8 cellular contexts compared by ENCODE assay signal in the genomic region with DNA sequence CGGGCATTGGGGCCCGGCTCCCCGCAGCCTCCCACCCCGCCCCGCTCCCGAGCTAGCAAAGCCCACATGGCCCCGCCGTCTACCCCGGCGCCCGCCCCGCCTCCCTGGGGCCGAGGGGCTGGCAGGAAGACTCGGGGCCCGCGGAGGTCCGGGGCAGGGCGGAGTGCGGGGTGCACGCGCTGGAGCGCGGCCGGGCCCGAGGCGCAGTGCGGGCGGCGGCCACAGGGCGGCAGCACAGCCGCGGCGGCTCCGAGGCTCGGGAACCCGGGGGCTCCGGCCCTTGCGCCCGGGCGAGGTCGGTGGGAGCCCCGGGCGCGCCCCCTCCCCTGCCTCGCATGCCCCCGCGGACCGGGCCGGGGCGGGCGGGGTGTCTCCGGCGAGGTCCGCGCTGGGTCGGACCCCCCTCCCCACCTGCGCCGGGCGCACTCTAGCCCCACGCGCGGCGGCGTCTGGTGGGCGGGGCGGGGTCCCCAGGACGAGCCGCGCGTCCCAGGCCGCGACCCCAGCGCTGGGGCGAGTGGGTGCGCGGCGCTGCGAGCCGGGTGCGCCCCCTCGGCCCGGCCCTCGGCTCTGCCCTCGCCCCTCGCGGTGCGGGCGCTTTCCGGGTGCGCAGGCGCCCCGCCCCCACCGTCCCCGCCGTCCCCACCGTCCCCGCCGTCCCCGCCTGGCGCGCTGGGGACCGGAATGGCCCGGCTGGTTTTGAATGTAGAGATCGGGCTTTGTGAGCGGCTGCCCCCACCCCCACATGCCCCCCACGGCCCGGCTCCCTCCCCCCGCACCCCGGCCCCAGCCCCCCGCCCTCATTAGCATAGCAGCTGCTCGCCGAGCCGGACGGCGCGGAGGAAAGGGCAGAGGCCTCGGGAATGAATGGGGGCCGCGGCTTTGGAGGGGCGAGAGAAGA. TPM values are rescaled to one million over a fixed set of nuclear protein-coding genes. Genes with fewer than 3 reads are reported as not detected.
DNase-seq lines count a peak whose midpoint lies in the region; ATAC-seq, FAIRE-seq and TF ChIP-seq lines count a peak whose summit lies in the region.

No MANE protein-coding gene starts in this region.

- peaks cover 63% of the 10 kb centered on the region for H3K27me3 ChIP-seq in neural progenitor cell

- POLR2A ChIA-PET in activated CD8-positive, alpha-beta T cell treated with anti-CD3 and anti-CD28 coated beads for 36 hours (lab: Charles Lee) = no interaction called here

- H3K4me2 ChIP-seq in neural progenitor cell = peak overlapping the region; percentile 72

- TF ChIP-seq CTCF in GM12865 (IDR thresholded peaks at IDR 0.05; ENCODE audit: insufficient read depth, low read depth, low read length, missing control alignments) (peak; percentile 72), epithelial cell of proximal tubule (conservative IDR thresholded peaks at IDR 0.05; ENCODE audit: low read depth, low read length) (peak; percentile 30), neural progenitor cell (IDR thresholded peaks at IDR 0.05) (peak; percentile 56)
- peak; percentile 46 for TF ChIP-seq CTCF in activated CD8-positive, alpha-beta T cell treated with anti-CD3 and anti-CD28 coated beads for 36 hours (IDR thresholded peaks at IDR 0.05)

- no peaks in the 10 kb centered on the region for H3K36me3 Mint-ChIP-seq in activated CD8-positive, alpha-beta T cell treated with anti-CD3 and anti-CD28 coated beads for 36 hours (ENCODE audit: low read depth)
- H3K36me3 Mint-ChIP-seq in neural progenitor cell = peaks cover 2% of the 10 kb centered on the region

- H3K27me3 Mint-ChIP-seq in activated CD8-positive, alpha-beta T cell treated with anti-CD3 and anti-CD28 coated beads for 36 hours = peaks cover 38% of the 10 kb centered on the region
- H3K27me3 Mint-ChIP-seq in neural progenitor cell (ENCODE audit: insufficient read depth, low read depth) = peaks cover 11% of the 10 kb centered on the region

- peaks cover 63% of the 10 kb centered on the region for H3F3A ChIP-seq in neural progenitor cell (ENCODE audit: low read depth)

- H3K4me3 ChIP-seq in GM12865 (ENCODE audit: low read depth, low read length) (no peak overlapping the region), epithelial cell of proximal tubule (ENCODE audit: low read depth, low read length) (peak overlapping the region; percentile 16), neural progenitor cell (peak overlapping the region; percentile 39)

- peak; percentile 91 for ATAC-seq in activated CD8-positive, alpha-beta T cell treated with anti-CD3 and anti-CD28 coated beads for 36 hours
- ATAC-seq in HG03457 (IDR thresholded peaks at IDR 0.05; ENCODE audit: unreplicated experiment) (no peak), GM18517 (IDR thresholded peaks at IDR 0.05; ENCODE audit: unreplicated experiment) (no peak)

- CTCF ChIA-PET in activated CD8-positive, alpha-beta T cell treated with anti-CD3 and anti-CD28 coated beads for 36 hours (lab: Charles Lee) = interaction anchor here (1.5 kb wide), 1 partner anchor 148 kb away, joined by 4 read pairs; no protein-coding TSS in a partner anchor

- H3K9ac ChIP-seq in neural progenitor cell = no peak overlapping the region

- peak; percentile 41 for DNase-seq in GM12865 (ENCODE audit: low read depth)
- DNase-seq in HTR-8/SVneo (ENCODE audit: insufficient read length, low spot score) = peak; percentile 67
- peak; percentile 59 for DNase-seq in activated CD8-positive, alpha-beta T cell treated with anti-CD3 and anti-CD28 coated beads for 36 hours
- DNase-seq in epithelial cell of proximal tubule (ENCODE audit: low read depth) = no peak
- peak; percentile 84 for DNase-seq in neural progenitor cell (ENCODE audit: low spot score)
- DNase-seq in caudate nucleus (lab: John Stamatoyannopoulos, UW) = no peak

- no peak overlapping the region for H3K27ac ChIP-seq in neural progenitor cell
- H3K27ac ChIP-seq in caudate nucleus (ENCODE audit: low read depth, low read length) = no peak overlapping the region

- peaks cover 34% of the 10 kb centered on the region for H3K4me1 ChIP-seq in neural progenitor cell

- no peak overlapping the region for H2AFZ ChIP-seq in neural progenitor cell (replicated peaks)

- H4K20me1 ChIP-seq in neural progenitor cell (ENCODE audit: low read depth) = peaks cover 33% of the 10 kb centered on the region

- H3K9me3 ChIP-seq in neural progenitor cell (ENCODE audit: low read depth) = no peaks in the 10 kb centered on the region

- peaks cover 10% of the 10 kb centered on the region for H3K79me2 ChIP-seq in neural progenitor cell (ENCODE audit: low read depth)

- H3K27ac Mint-ChIP-seq in activated CD8-positive, alpha-beta T cell treated with anti-CD3 and anti-CD28 coated beads for 36 hours = no peak overlapping the region
- H3K27ac Mint-ChIP-seq in neural progenitor cell = no peak overlapping the region

- H3K36me3 ChIP-seq in neural progenitor cell = no peaks in the 10 kb centered on the region

- H3K4me1 Mint-ChIP-seq in activated CD8-positive, alpha-beta T cell treated with anti-CD3 and anti-CD28 coated beads for 36 hours (ENCODE audit: low read depth) = peaks cover 3% of the 10 kb centered on the region
- H3K4me1 Mint-ChIP-seq in neural progenitor cell = peaks cover 34% of the 10 kb centered on the region

- no peak for FAIRE-seq in HTR-8/SVneo (lab: Jason Lieb, UNC)

- no peak overlapping the region for H3K4me3 Mint-ChIP-seq in activated CD8-positive, alpha-beta T cell treated with anti-CD3 and anti-CD28 coated beads for 36 hours
- H3K4me3 Mint-ChIP-seq in neural progenitor cell = peak overlapping the region; percentile 78

- intact Hi-C loops in activated CD8-positive, alpha-beta T cell treated with anti-CD3 and anti-CD28 coated beads for 36 hours (cut with micrococcal nuclease) = loop anchor here (10.0 kb wide), 1 partner anchor 109 kb away; no protein-coding TSS in a partner anchor

- H3K9me3 Mint-ChIP-seq in activated CD8-positive, alpha-beta T cell treated with anti-CD3 and anti-CD28 coated beads for 36 hours = no peaks in the 10 kb centered on the region
- peaks cover 2% of the 10 kb centered on the region for H3K9me3 Mint-ChIP-seq in neural progenitor cell

RNA-seq across cellular contexts. Expression of a gene that starts 6.5 kb away (rescaled TPM):
- 1 to 10 TPM; 3.3 to 4.4 TPM for total RNA-seq in activated CD8-positive, alpha-beta T cell treated with anti-CD3 and anti-CD28 coated beads for 36 hours
- total RNA-seq in epithelial cell of proximal tubule (2.2 and 4.9 TPM in 2 replicates), neural progenitor cell (ENCODE audit: low replicate concordance) (20.7 and 25.2 TPM in 2 replicates)

RNA-seq across cellular contexts. Expression of a gene that starts 18.0 kb away (rescaled TPM):
- 1 to 10 TPM; 2.9 to 3.0 TPM for total RNA-seq in activated CD8-positive, alpha-beta T cell treated with anti-CD3 and anti-CD28 coated beads for 36 hours
- total RNA-seq in epithelial cell of proximal tubule (48.5 and 56.1 TPM in 2 replicates), neural progenitor cell (ENCODE audit: low replicate concordance) (0.39 and 2.8 TPM in 2 replicates)

RNA-seq across cellular contexts. Expression of a gene that starts 40.4 kb away (rescaled TPM):
- 10 to 100 TPM; 50.9 to 54.3 TPM for total RNA-seq in activated CD8-positive, alpha-beta T cell treated with anti-CD3 and anti-CD28 coated beads for 36 hours
- total RNA-seq in epithelial cell of proximal tubule (47.7 and 71.0 TPM in 2 replicates), neural progenitor cell (ENCODE audit: low replicate concordance) (35.2 and 76.1 TPM in 2 replicates)

RNA-seq across cellular contexts. Expression of a gene that starts 44.5 kb away (rescaled TPM):
- total RNA-seq in activated CD8-positive, alpha-beta T cell treated with anti-CD3 and anti-CD28 coated beads for 36 hours = not detected
- total RNA-seq in epithelial cell of proximal tubule (not detected in 2 replicates), neural progenitor cell (ENCODE audit: low replicate concordance) (not detected in 2 replicates)

RNA-seq across cellular contexts. Expression of a gene that starts 54.5 kb away (rescaled TPM):
- 100 to 1,000 TPM; 228 to 230 TPM for total RNA-seq in activated CD8-positive, alpha-beta T cell treated with anti-CD3 and anti-CD28 coated beads for 36 hours
- 725 and 1,240 TPM in 2 replicates for total RNA-seq in epithelial cell of proximal tubule
- 183 and 367 TPM in 2 replicates for total RNA-seq in neural progenitor cell (ENCODE audit: low replicate concordance)

Comparison
In these comparisons a context has a peak if more than half of its experiments do, and no peak if none do; other contexts are left out.
1. DNase-seq: peak in GM12865 (single experiment), HTR-8/SVneo (single experiment), activated CD8-positive, alpha-beta T cell treated with anti-CD3 and anti-CD28 coated beads for 36 hours (single experiment) and neural progenitor cell (single experiment); none in epithelial cell of proximal tubule (single experiment) and caudate nucleus (0 of 61).
2. RNA of a gene that starts 18.0 kb away (total RNA-seq): 48.5 to 56.1 TPM in epithelial cell of proximal tubule; 2.9 to 3.0 TPM in activated CD8-positive, alpha-beta T cell treated with anti-CD3 and anti-CD28 coated beads for 36 hours and 0.39 to 2.8 TPM in neural progenitor cell; every median in the first group is over 10 times any median in the second.
3. Peak in every context shown above with its lines, with median percentiles within 50 percentile points of each other: CTCF ChIP-seq.